ENCODE assay signal across 20 cellular contexts in the genomic region with DNA sequence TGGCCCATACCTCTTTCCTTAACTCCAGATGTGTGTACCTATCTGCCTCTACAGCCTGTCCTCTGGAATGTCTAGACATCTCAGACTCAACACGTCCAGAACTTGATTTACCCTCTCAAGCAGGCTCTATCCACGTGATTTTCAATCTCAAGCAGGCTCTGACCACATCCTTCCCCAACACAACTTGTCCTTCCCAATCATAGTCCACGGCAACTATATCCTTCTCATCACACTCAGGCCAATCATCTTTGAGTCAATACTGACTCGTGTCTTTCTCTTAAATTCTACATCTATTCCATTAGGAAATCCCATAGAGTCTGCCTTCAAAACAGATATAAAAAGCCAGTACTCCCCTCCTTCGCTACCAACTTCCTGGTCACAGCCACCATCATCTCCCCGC.
DNase-seq lines count a peak whose midpoint lies in the region; ATAC-seq and TF ChIP-seq lines count a peak whose summit lies in the region.
"Had no signal": no experiment of that assay in that cellular context is flagged by ENCODE, and none has a peak within 500 bp of the region (broad histone marks: within the 10 kb centered on the region; RNA-seq: fewer than 3 reads in every experiment).

No MANE protein-coding gene starts in this region.

- H4K20me1 ChIP-seq in PC-9 (ENCODE audit: insufficient read depth) = no peaks in the 10 kb centered on the region

- DNase-seq in Right ventricle myocardium inferior (ENCODE audit: missing footprints) = no peak
- DNase-seq in left cardiac atrium = no peak
- no peak for DNase-seq in RWPE2 (ENCODE audit: low spot score)
- no peak for DNase-seq in mesenchymal stem cell
- DNase-seq in omental fat pad (ENCODE audit: low spot score) = no peak
- DNase-seq in NCI-H748 (lab: John Stamatoyannopoulos, UW; ENCODE audit: unreplicated experiment) = no peak
- no peak for DNase-seq in PC-9
- no peak for DNase-seq in CD14-positive monocyte (ENCODE audit: low spot score)
- DNase-seq: 8988T; BE2C; CD4-positive, alpha-beta memory T cell; GOT3; NCI-H1105 treated with DMSO at 0.1 percent for 48 hours; NCI-H1694 treated with DMSO at 0.1 percent for 48 hours; NCI-H2107; NCI-H510A treated with DMSO at 0.1 percent for 48 hours; NCI-H82; Right ventricle myocardium superior had no signal

- no peaks in the 10 kb centered on the region for H3K79me1 ChIP-seq in mesenchymal stem cell (replicated peaks; ENCODE audit: low read length, poor library complexity, severe bottlenecking)

- peaks cover 36% of the 10 kb centered on the region for H3K4me1 ChIP-seq in RWPE2 (ENCODE audit: insufficient read depth, poor library complexity, severe bottlenecking)
- peaks cover 10% of the 10 kb centered on the region for H3K4me1 ChIP-seq in mesenchymal stem cell (ENCODE audit: control insufficient read depth, insufficient read depth, low read depth, low read length)
- no peaks in the 10 kb centered on the region for H3K4me1 ChIP-seq in PC-9 (replicated peaks; ENCODE audit: insufficient read depth)
- H3K4me1 ChIP-seq: BE2C had no signal

- peaks cover 9 to 13% of the 10 kb centered on the region in 2 donors for H3K36me3 Mint-ChIP-seq in CD14-positive monocyte
- H3K36me3 Mint-ChIP-seq: CD4-positive, alpha-beta memory T cell had no signal

- 81% methylated on average over 6 of the region's 6 CpGs for WGBS in mesenchymal stem cell

- TF ChIP-seq CTCF in RWPE2 (IDR thresholded peaks at IDR 0.05; ENCODE audit: poor library complexity, severe bottlenecking) (no peak), omental fat pad (IDR thresholded peaks at IDR 0.05) (no peak), PC-9 (conservative IDR thresholded peaks at IDR 0.05) (no peak), CD14-positive monocyte (IDR thresholded peaks at IDR 0.05) (no peak)

- peak overlapping the region; percentile 100 for H2AK5ac ChIP-seq in mesenchymal stem cell (ENCODE audit: low read length, severe bottlenecking)

- H3K9me2 ChIP-seq in PC-9 (ENCODE audit: insufficient read depth) = no peaks in the 10 kb centered on the region

- H2AFZ ChIP-seq in mesenchymal stem cell (ENCODE audit: low read depth, low read length) = no peak overlapping the region
- H2AFZ ChIP-seq in PC-9 = no peak overlapping the region

- no peaks in the 10 kb centered on the region for H3K36me3 ChIP-seq in RWPE2 (ENCODE audit: low read depth)
- no peaks in the 10 kb centered on the region for H3K36me3 ChIP-seq in mesenchymal stem cell (ENCODE audit: control insufficient read depth in 1 of 2, insufficient read depth in 2 of 2, low read depth in 1 of 2, low read length in 2 of 2)
- no peaks in the 10 kb centered on the region for H3K36me3 ChIP-seq in PC-9 (ENCODE audit: low read depth)
- H3K36me3 ChIP-seq: BE2C had no signal

- H3K27ac Mint-ChIP-seq in CD14-positive monocyte = no peak overlapping the region

- no peak overlapping the region for H3K4me3 Mint-ChIP-seq in CD14-positive monocyte
- H3K4me3 Mint-ChIP-seq: CD4-positive, alpha-beta memory T cell had no signal

- no peak overlapping the region for H2BK120ac ChIP-seq in mesenchymal stem cell (ENCODE audit: low read depth, low read length)

- ATAC-seq in Right ventricle myocardium inferior (peak; percentile 18), left cardiac atrium (no peak), RWPE2 (ENCODE audit: low read depth) (no peak), omental fat pad (ENCODE audit: low FRiP score) (no peak)
- ATAC-seq: K562, Panc1 had no signal

- no peaks in the 10 kb centered on the region for H3K79me2 ChIP-seq in PC-9 (ENCODE audit: low read depth)

- intact Hi-C loops in Right ventricle myocardium inferior (cut with DNase I) = no loop called here
- intact Hi-C loops in left cardiac atrium (cut with DNase I) = no loop called here
- intact Hi-C loops in PC-9 (cut with micrococcal nuclease; ENCODE audit: unreplicated experiment) = no loop called here
- intact Hi-C loops in CD14-positive monocyte (cut with micrococcal nuclease) = no loop called here

- H3K27me3 Mint-ChIP-seq in CD14-positive monocyte (ENCODE audit: low read depth in 3 of 3) = no peaks in the 10 kb centered on the region
- H3K27me3 Mint-ChIP-seq: CD4-positive, alpha-beta memory T cell had no signal

- no TSS peak for BruUV-seq in PC-9 (replicated peaks; lab: Mats Ljungman, UMichigan)

- no peaks in the 10 kb centered on the region for H3K27me3 ChIP-seq in RWPE2 (ENCODE audit: insufficient read depth, poor library complexity, severe bottlenecking)
- no peaks in the 10 kb centered on the region for H3K27me3 ChIP-seq in mesenchymal stem cell (ENCODE audit: control insufficient read depth in 1 of 2, insufficient read depth in 1 of 2, low read length in 2 of 2)
- H3K27me3 ChIP-seq in PC-9 (ENCODE audit: insufficient read depth, low read depth) = no peaks in the 10 kb centered on the region
- H3K27me3 ChIP-seq: BE2C had no signal

- no peak overlapping the region for H3K23ac ChIP-seq in mesenchymal stem cell (ENCODE audit: low read length in 2 of 2)

- H4K91ac ChIP-seq in mesenchymal stem cell (ENCODE audit: low read length) = no peak overlapping the region

- no peaks in the 10 kb centered on the region for H3F3A ChIP-seq in PC-9 (ENCODE audit: insufficient read depth, low read depth)

- peak overlapping the region in 1 of 2 experiments; percentile 64 for H3K14ac ChIP-seq in mesenchymal stem cell (ENCODE audit: low read length in 2 of 2)

- CTCF ChIA-PET in PC-9 (lab: Charles Lee) = no interaction called here

- no peak overlapping the region for H3K9ac ChIP-seq in mesenchymal stem cell (ENCODE audit: low read length)

- peaks cover 28% of the 10 kb centered on the region for H3K4me1 Mint-ChIP-seq in CD14-positive monocyte

- H3K4me2 ChIP-seq in mesenchymal stem cell (ENCODE audit: low read length, poor library complexity, severe bottlenecking) (no peak overlapping the region), PC-9 (no peak overlapping the region)

- H3K4ac ChIP-seq in mesenchymal stem cell (ENCODE audit: low read depth in 1 of 2, low read length in 2 of 2) = no peak overlapping the region

- no peaks in the 10 kb centered on the region for H3K9me3 ChIP-seq in RWPE2 (ENCODE audit: severe bottlenecking)
- no peaks in the 10 kb centered on the region for H3K9me3 ChIP-seq in mesenchymal stem cell (ENCODE audit: control insufficient read depth, low read length)
- H3K9me3 ChIP-seq in PC-9 (ENCODE audit: insufficient read depth, low read depth) = no peaks in the 10 kb centered on the region
- H3K9me3 ChIP-seq: BE2C had no signal

- H4K8ac ChIP-seq in mesenchymal stem cell (ENCODE audit: low read length) = no peak overlapping the region

- H3K9me3 Mint-ChIP-seq in CD14-positive monocyte = no peaks in the 10 kb centered on the region
- H3K9me3 Mint-ChIP-seq: CD4-positive, alpha-beta memory T cell had no signal

- H2BK12ac ChIP-seq in mesenchymal stem cell (ENCODE audit: low read length in 2 of 2) = no peak overlapping the region

- POLR2A ChIA-PET in PC-9 (lab: Charles Lee; ENCODE audit: unreplicated experiment) = no interaction called here

- peak overlapping the region; percentile 22 for H2BK5ac ChIP-seq in mesenchymal stem cell (ENCODE audit: low read depth, low read length, poor library complexity, severe bottlenecking)

- no peak overlapping the region for H2BK15ac ChIP-seq in mesenchymal stem cell (ENCODE audit: low read depth, poor library complexity, severe bottlenecking)

- H3K18ac ChIP-seq in mesenchymal stem cell (ENCODE audit: low read depth in 1 of 2, low read length in 2 of 2) = no peak overlapping the region

- H3K4me3 ChIP-seq in RWPE2 (ENCODE audit: severe bottlenecking) (no peak overlapping the region), mesenchymal stem cell (ENCODE audit: insufficient read depth in 1 of 2, low read depth in 1 of 2, low read length in 2 of 2) (no peak overlapping the region), PC-9 (no peak overlapping the region)
- H3K4me3 ChIP-seq: K562 had no signal

- H3K27ac ChIP-seq in RWPE2 (ENCODE audit: poor library complexity, severe bottlenecking) (peak overlapping the region; percentile 99), mesenchymal stem cell (ENCODE audit: low read length, poor library complexity, severe bottlenecking) (peak overlapping the region; percentile 98), PC-9 (no peak overlapping the region)
